In genomic region chr14:23660290-23661226, GRCh38 we compare ENCODE assay signal across 11 cellular contexts. TPM values are rescaled to one million over a fixed set of nuclear protein-coding genes. Genes with fewer than 3 reads are reported as not detected.
DNase-seq lines count a peak whose midpoint lies in the region; ATAC-seq and TF ChIP-seq lines count a peak whose summit lies in the region.
"Had no signal": no experiment of that assay in that cellular context is flagged by ENCODE, and none has a peak within 500 bp of the region (broad histone marks: within the 10 kb centered on the region; RNA-seq: fewer than 3 reads in every experiment).

No MANE protein-coding gene starts in this region.

- no peaks in the 10 kb centered on the region for H3K4me1 ChIP-seq in GM23248 (ENCODE audit: insufficient read depth)
- H3K4me1 ChIP-seq: suprapubic skin had no signal

- peaks cover 17% of the 10 kb centered on the region for H3K27me3 ChIP-seq in GM23248 (replicated peaks; ENCODE audit: insufficient read depth)

- no peak for TF ChIP-seq CTCF in endothelial cell (IDR thresholded peaks at IDR 0.05; ENCODE audit: unreplicated experiment)

- no peaks in the 10 kb centered on the region for H3K4me1 Mint-ChIP-seq in activated CD4-positive, alpha-beta T cell treated with anti-CD3 and anti-CD28 coated beads for 36 hours
- no peaks in the 10 kb centered on the region for H3K4me1 Mint-ChIP-seq in activated CD4-positive, alpha-beta T cell treated with anti-CD3 and anti-CD28 coated beads, Interleukin-2, amount 10 ng/mL, durations not matched to agents 24 days and 14 days
- peaks cover 33% of the 10 kb centered on the region for H3K4me1 Mint-ChIP-seq in endothelial cell (ENCODE audit: unreplicated experiment)
- peaks cover 19% of the 10 kb centered on the region for H3K4me1 Mint-ChIP-seq in stimulated activated effector memory CD8-positive, alpha-beta T cell treated with anti-CD3 and anti-CD28 coated beads, Interleukin-12 subunit alpha, Interleukin-12 subunit beta, amount 100 ng/mL, for 72 hours

- no peak overlapping the region for H3K27ac Mint-ChIP-seq in activated CD4-positive, alpha-beta T cell treated with anti-CD3 and anti-CD28 coated beads for 36 hours
- H3K27ac Mint-ChIP-seq in activated CD4-positive, alpha-beta T cell treated with anti-CD3 and anti-CD28 coated beads, Interleukin-2, amount 10 ng/mL, durations not matched to agents 24 days and 14 days = no peak overlapping the region
- peak overlapping the region; percentile 16 for H3K27ac Mint-ChIP-seq in endothelial cell (ENCODE audit: unreplicated experiment)
- H3K27ac Mint-ChIP-seq in stimulated activated effector memory CD8-positive, alpha-beta T cell treated with anti-CD3 and anti-CD28 coated beads, Interleukin-12 subunit alpha, Interleukin-12 subunit beta, amount 100 ng/mL, for 72 hours = peak overlapping the region; percentile 63

- no peak overlapping the region for H3K9ac ChIP-seq in GM23248

- no peak overlapping the region for H2AFZ ChIP-seq in GM23248

- intact Hi-C loops in activated CD4-positive, alpha-beta T cell treated with anti-CD3 and anti-CD28 coated beads for 36 hours (cut with DNase I, micrococcal nuclease) = no loop called here
- intact Hi-C loops in activated CD4-positive, alpha-beta T cell treated with anti-CD3 and anti-CD28 coated beads, Interleukin-2, amount 10 ng/mL, durations not matched to agents 24 days and 14 days (cut with micrococcal nuclease) = no loop called here

- WGBS in GM23248 (ENCODE audit: low coverage in 1 of 2, low lambda C conversion rate in 2 of 2, missing lambda C conversion rate in 2 of 2), 2 experiments = 31 to 35% methylated on average over 11 of the region's 11 CpGs

- H3F3A ChIP-seq in GM23248 (ENCODE audit: insufficient read depth) = no peaks in the 10 kb centered on the region

- H3K4me2 ChIP-seq in GM23248 (ENCODE audit: unreplicated experiment) = no peak overlapping the region

- no peaks in the 10 kb centered on the region for H3K9me2 ChIP-seq in GM23248 (ENCODE audit: insufficient read depth)

- no peaks in the 10 kb centered on the region for H4K20me1 ChIP-seq in GM23248 (ENCODE audit: insufficient read depth)

- no peak overlapping the region for H3K4me3 Mint-ChIP-seq in activated CD4-positive, alpha-beta T cell treated with anti-CD3 and anti-CD28 coated beads for 36 hours
- H3K4me3 Mint-ChIP-seq in activated CD4-positive, alpha-beta T cell treated with anti-CD3 and anti-CD28 coated beads, Interleukin-2, amount 10 ng/mL, durations not matched to agents 24 days and 14 days = no peak overlapping the region
- H3K4me3 Mint-ChIP-seq in endothelial cell (ENCODE audit: unreplicated experiment) = no peak overlapping the region
- peak overlapping the region; percentile 3 for H3K4me3 Mint-ChIP-seq in stimulated activated effector memory CD8-positive, alpha-beta T cell treated with anti-CD3 and anti-CD28 coated beads, Interleukin-12 subunit alpha, Interleukin-12 subunit beta, amount 100 ng/mL, for 72 hours

- peaks cover 2% of the 10 kb centered on the region for H3K27me3 Mint-ChIP-seq in activated CD4-positive, alpha-beta T cell treated with anti-CD3 and anti-CD28 coated beads for 36 hours
- H3K27me3 Mint-ChIP-seq in activated CD4-positive, alpha-beta T cell treated with anti-CD3 and anti-CD28 coated beads, Interleukin-2, amount 10 ng/mL, durations not matched to agents 24 days and 14 days = no peaks in the 10 kb centered on the region
- peaks cover 7% of the 10 kb centered on the region for H3K27me3 Mint-ChIP-seq in endothelial cell (ENCODE audit: unreplicated experiment)

- CTCF ChIA-PET in activated CD4-positive, alpha-beta T cell treated with anti-CD3 and anti-CD28 coated beads for 36 hours (lab: Charles Lee) = interaction anchor here (0.8 kb wide), 1 partner anchor 29 kb away, joined by 3 read pairs; no protein-coding TSS in a partner anchor

- POLR2A ChIA-PET in activated CD4-positive, alpha-beta T cell treated with anti-CD3 and anti-CD28 coated beads for 36 hours (lab: Charles Lee) = no interaction called here

- in situ Hi-C loops in GM23248 (cut with MboI) = no loop called here

- no peaks in the 10 kb centered on the region for H3K79me2 ChIP-seq in GM23248 (ENCODE audit: insufficient read depth)

- no peak overlapping the region for H3K27ac ChIP-seq in GM23248
- H3K27ac ChIP-seq: suprapubic skin had no signal

- H3K36me3 ChIP-seq in GM23248 (ENCODE audit: low read depth) = no peaks in the 10 kb centered on the region
- H3K36me3 ChIP-seq: suprapubic skin had no signal

- no peaks in the 10 kb centered on the region for H3K9me3 Mint-ChIP-seq in activated CD4-positive, alpha-beta T cell treated with anti-CD3 and anti-CD28 coated beads for 36 hours (ENCODE audit: low read depth)
- no peaks in the 10 kb centered on the region for H3K9me3 Mint-ChIP-seq in activated CD4-positive, alpha-beta T cell treated with anti-CD3 and anti-CD28 coated beads, Interleukin-2, amount 10 ng/mL, durations not matched to agents 24 days and 14 days
- no peaks in the 10 kb centered on the region for H3K9me3 Mint-ChIP-seq in endothelial cell (ENCODE audit: unreplicated experiment)
- H3K9me3 Mint-ChIP-seq in stimulated activated effector memory CD8-positive, alpha-beta T cell treated with anti-CD3 and anti-CD28 coated beads, Interleukin-12 subunit alpha, Interleukin-12 subunit beta, amount 100 ng/mL, for 72 hours = no peaks in the 10 kb centered on the region

- no peaks in the 10 kb centered on the region for H3K36me3 Mint-ChIP-seq in activated CD4-positive, alpha-beta T cell treated with anti-CD3 and anti-CD28 coated beads for 36 hours (ENCODE audit: low read depth)
- no peaks in the 10 kb centered on the region for H3K36me3 Mint-ChIP-seq in activated CD4-positive, alpha-beta T cell treated with anti-CD3 and anti-CD28 coated beads, Interleukin-2, amount 10 ng/mL, durations not matched to agents 24 days and 14 days (ENCODE audit: low read depth)
- no peaks in the 10 kb centered on the region for H3K36me3 Mint-ChIP-seq in endothelial cell (ENCODE audit: low read depth, unreplicated experiment)
- H3K36me3 Mint-ChIP-seq in stimulated activated effector memory CD8-positive, alpha-beta T cell treated with anti-CD3 and anti-CD28 coated beads, Interleukin-12 subunit alpha, Interleukin-12 subunit beta, amount 100 ng/mL, for 72 hours = no peaks in the 10 kb centered on the region

- peak; percentile 13 for DNase-seq in activated CD4-positive, alpha-beta T cell treated with anti-CD3 and anti-CD28 coated beads for 36 hours
- DNase-seq in activated CD4-positive, alpha-beta T cell treated with anti-CD3 and anti-CD28 coated beads, Interleukin-2, amount 10 ng/mL, durations not matched to agents 24 days and 14 days = no peak
- DNase-seq in endothelial cell (ENCODE audit: low spot score) = no peak
- DNase-seq in stimulated activated effector memory CD8-positive, alpha-beta T cell treated with anti-CD3 and anti-CD28 coated beads, Interleukin-12 subunit alpha, Interleukin-12 subunit beta, amount 100 ng/mL, for 72 hours (ENCODE audit: low spot score in 2 of 2) = peak; percentile 15 to 74
- DNase-seq in SIG-M5 treated with dmso at 0.1 percent for 504 hours (lab: John Stamatoyannopoulos, UW; ENCODE audit: unreplicated experiment) = no peak
- DNase-seq in GM23248 = no peak
- DNase-seq: aorta, SHP77 treated with DMSO at 0.1 percent for 48 hours had no signal

- H3K9me3 ChIP-seq in GM23248 (ENCODE audit: low read depth) = no peaks in the 10 kb centered on the region
- H3K9me3 ChIP-seq: suprapubic skin had no signal

- H3K4me3 ChIP-seq in GM23248 = no peak overlapping the region
- H3K4me3 ChIP-seq: suprapubic skin had no signal

- peak; percentile 60 for ATAC-seq in activated CD4-positive, alpha-beta T cell treated with anti-CD3 and anti-CD28 coated beads for 36 hours
- ATAC-seq in HG03432 (IDR thresholded peaks at IDR 0.05; ENCODE audit: unreplicated experiment) = peak; percentile 87
- peak; percentile 99 for ATAC-seq in stimulated activated effector memory CD8-positive, alpha-beta T cell treated with anti-CD3 and anti-CD28 coated beads, Interleukin-12 subunit alpha, Interleukin-12 subunit beta, amount 100 ng/mL, for 72 hours
- ATAC-seq in GM21723 (IDR thresholded peaks at IDR 0.05; ENCODE audit: unreplicated experiment) = no peak

RNA-seq across cellular contexts. Expression of gene DHRS2, which starts 24.4 kb away (rescaled TPM):
- 1 to 10 TPM; 3.1 to 3.7 TPM for total RNA-seq in activated CD4-positive, alpha-beta T cell treated with anti-CD3 and anti-CD28 coated beads for 36 hours
- 2.4 and 3.1 TPM in 2 replicates for total RNA-seq in activated CD4-positive, alpha-beta T cell treated with anti-CD3 and anti-CD28 coated beads, Interleukin-2, amount 10 ng/mL, durations not matched to agents 24 days and 14 days
- not detected for total RNA-seq in endothelial cell (ENCODE audit: unreplicated experiment)
- not detected in 2 replicates for total RNA-seq in GM23248 (2014; rRNA removed; shearing (Covaris generic))
- not detected in 2 replicates for polyA plus RNA-seq in GM23248 (2016; fragmentation: Nextera tagmentation; extraction: Ambion mirVana)
- total RNA-seq: aorta had no signal

Comparison
In these comparisons a context has a peak if more than half of its experiments do, and no peak if none do; other contexts are left out.
1. DNase-seq: peak in activated CD4-positive, alpha-beta T cell treated with anti-CD3 and anti-CD28 coated beads for 36 hours (single experiment) and stimulated activated effector memory CD8-positive, alpha-beta T cell treated with anti-CD3 and anti-CD28 coated beads, Interleukin-12 subunit alpha, Interleukin-12 subunit beta, amount 100 ng/mL, for 72 hours (2 of 2); none in activated CD4-positive, alpha-beta T cell treated with anti-CD3 and anti-CD28 coated beads, Interleukin-2, amount 10 ng/mL, durations not matched to agents 24 days and 14 days (single experiment), endothelial cell (single experiment), SIG-M5 treated with dmso at 0.1 percent for 504 hours (single experiment) and GM23248 (single experiment).
2. H3K27ac Mint-ChIP-seq: peak in endothelial cell (single experiment) and stimulated activated effector memory CD8-positive, alpha-beta T cell treated with anti-CD3 and anti-CD28 coated beads, Interleukin-12 subunit alpha, Interleukin-12 subunit beta, amount 100 ng/mL, for 72 hours (single experiment); none in activated CD4-positive, alpha-beta T cell treated with anti-CD3 and anti-CD28 coated beads for 36 hours (single experiment) and activated CD4-positive, alpha-beta T cell treated with anti-CD3 and anti-CD28 coated beads, Interleukin-2, amount 10 ng/mL, durations not matched to agents 24 days and 14 days (single experiment).